ENCODE assay signal across 8 cellular contexts in genomic region chr1:155218854-155219591, GRCh38. TPM values are rescaled to one million over a fixed set of nuclear protein-coding genes. Genes with fewer than 3 reads are reported as not detected.
DNase-seq lines count a peak whose midpoint lies in the region; ATAC-seq and TF ChIP-seq lines count a peak whose summit lies in the region.

No MANE protein-coding gene starts in this region.

- DNase-seq in DMS53 (lab: John Stamatoyannopoulos, UW) (peak; percentile 91), T-helper 17 cell (no peak), esophagus muscularis mucosa (ENCODE audit: extremely low spot score) (no peak), natural killer cell (no peak), activated gamma-delta T cell treated with Interleukin-2 at 50 U/mL for 16 hours (no peak)
- DNase-seq in Jurkat, Clone E6-1 (ENCODE audit: low read depth, low spot score): peak; percentile 70

- WGBS in esophagus muscularis mucosa: 35% methylated on average over 7 of the region's 7 CpGs

- H3K27me3 Mint-ChIP-seq in T-helper 17 cell (no peaks in the 10 kb centered on the region), natural killer cell (ENCODE audit: low read depth in 2 of 2) (no peaks in the 10 kb centered on the region)

- no peak overlapping the region for H3K4me3 Mint-ChIP-seq in T-helper 17 cell
- H3K4me3 Mint-ChIP-seq in natural killer cell: peak overlapping the region; percentile 83

- intact Hi-C loops in esophagus muscularis mucosa (cut with DNase I) (no loop called here), natural killer cell (cut with micrococcal nuclease) (no loop called here)

- peaks cover 5 to 14% (median 12%) of the 10 kb centered on the region in 4 donors for H3K4me1 ChIP-seq in esophagus muscularis mucosa

- ATAC-seq in T-helper 17 cell (no peak), natural killer cell (peak in 2 of 3 donors; percentile 17 to 34), HG03520 (IDR thresholded peaks at IDR 0.05; ENCODE audit: unreplicated experiment) (no peak), GM21737 (IDR thresholded peaks at IDR 0.05; ENCODE audit: unreplicated experiment) (no peak)

- H3K9me3 ChIP-seq in T-helper 17 cell (ENCODE audit: control insufficient read depth, low read length, poor library complexity, severe bottlenecking) (no peaks in the 10 kb centered on the region), esophagus muscularis mucosa (no peaks in the 10 kb centered on the region)

- H3K9me3 Mint-ChIP-seq in natural killer cell: no peaks in the 10 kb centered on the region

- H3K27ac Mint-ChIP-seq in T-helper 17 cell (peak overlapping the region; percentile 86), natural killer cell (peak overlapping the region; percentile 90 to 93)

- no peak overlapping the region for H3K4me3 ChIP-seq in Jurkat, Clone E6-1 (ENCODE audit: low read length)
- peak overlapping the region; percentile 15 to 33 (median 28) for H3K4me3 ChIP-seq in esophagus muscularis mucosa

- no peaks in the 10 kb centered on the region for H3K36me3 Mint-ChIP-seq in T-helper 17 cell (ENCODE audit: low read depth)
- H3K36me3 Mint-ChIP-seq in natural killer cell: no peaks in the 10 kb centered on the region

- no peak for TF ChIP-seq EP300 in esophagus muscularis mucosa (IDR thresholded peaks at IDR 0.05)

- H3K4me1 Mint-ChIP-seq in T-helper 17 cell (peaks cover 27% of the 10 kb centered on the region), natural killer cell (peaks cover 21 to 24% of the 10 kb centered on the region in 2 donors)

- H3K27me3 ChIP-seq in esophagus muscularis mucosa: no peaks in the 10 kb centered on the region

- no peak overlapping the region for H3K27ac ChIP-seq in esophagus muscularis mucosa (replicated peaks in 1 of 4)

- TF ChIP-seq POLR2A in esophagus muscularis mucosa (IDR thresholded peaks at IDR 0.05; ENCODE audit: low read depth): no peak

- no peak for TF ChIP-seq CTCF in esophagus muscularis mucosa (IDR thresholded peaks at IDR 0.05)
- TF ChIP-seq CTCF in natural killer cell (IDR thresholded peaks at IDR 0.05): no peak

- H3K36me3 ChIP-seq in esophagus muscularis mucosa: peaks cover 0 to 17% (median 7%) of the 10 kb centered on the region in 4 donors

RNA-seq across cellular contexts. Expression of gene MTX1, which starts 10.5 kb away (rescaled TPM):
- 75.4 TPM for polyA plus RNA-seq in Jurkat, Clone E6-1 (2012; ENCODE audit: insufficient read depth, insufficient read length)
- 10 to 100 TPM; 20.7 to 28.5 TPM for total RNA-seq in T-helper 17 cell
- total RNA-seq in esophagus muscularis mucosa: 10 to 100 TPM; 34.1 to 52.8 (median 38.0) TPM
- 10 to 100 TPM; 22.3 to 28.5 (median 27.9) TPM for total RNA-seq in natural killer cell

RNA-seq across cellular contexts. Expression of gene THBS3, which starts 11.3 kb away (rescaled TPM):
- 13.8 TPM for polyA plus RNA-seq in Jurkat, Clone E6-1 (2012; ENCODE audit: insufficient read depth, insufficient read length)
- total RNA-seq in T-helper 17 cell: 10 to 100 TPM; 34.6 to 38.4 TPM
- total RNA-seq in esophagus muscularis mucosa: 10 to 100 TPM; 16.2 to 37.4 (median 23.4) TPM
- 10 to 100 TPM; 16.2 to 19.4 (median 18.6) TPM for total RNA-seq in natural killer cell

RNA-seq across cellular contexts. Expression of gene ENTREP3, which starts 36.3 kb away (rescaled TPM):
- 18.4 TPM for polyA plus RNA-seq in Jurkat, Clone E6-1 (2012; ENCODE audit: insufficient read depth, insufficient read length)
- total RNA-seq in T-helper 17 cell (1 to 10 TPM; 8.6 to 9.3 TPM), esophagus muscularis mucosa (10 to 100 TPM; 15.1 to 38.7 (median 22.6) TPM), natural killer cell (1 to 10 TPM; 6.9 to 10.0 (median 8.9) TPM)

RNA-seq across cellular contexts. Expression of gene SCAMP3, which starts 43.1 kb away (rescaled TPM):
- 92.0 TPM for polyA plus RNA-seq in Jurkat, Clone E6-1 (2012; ENCODE audit: insufficient read depth, insufficient read length)
- total RNA-seq in T-helper 17 cell: 10 to 100 TPM; 60.1 to 69.4 TPM
- 10 to 100 TPM; 33.6 to 56.0 (median 43.5) TPM for total RNA-seq in esophagus muscularis mucosa
- 10 to 100 TPM; 59.7 to 72.1 (median 65.0) TPM for total RNA-seq in natural killer cell

RNA-seq across cellular contexts. Expression of gene TRIM46, which starts 45.4 kb away (rescaled TPM):
- 6.9 TPM for polyA plus RNA-seq in Jurkat, Clone E6-1 (2012; ENCODE audit: insufficient read depth, insufficient read length)
- 10 to 100 TPM in 1 of 2 donors, 1 to 10 TPM in 1; 9.8 to 12.7 TPM for total RNA-seq in T-helper 17 cell
- total RNA-seq in esophagus muscularis mucosa: 1 to 10 TPM in 1 of 4 donors, under 1 TPM in 2, not detected in 1; 0.13 to 1.7 (median 0.17) TPM
- total RNA-seq in natural killer cell: 1 to 10 TPM in 2 of 3 donors, under 1 TPM in 1; 0.94 to 4.9 (median 2.5) TPM

Comparison
In these comparisons a context has a peak if more than half of its experiments do, and no peak if none do; other contexts are left out.
1. DNase-seq: peak in DMS53 (single experiment) and Jurkat, Clone E6-1 (single experiment); none in T-helper 17 cell (0 of 3), esophagus muscularis mucosa (single experiment), natural killer cell (single experiment) and activated gamma-delta T cell treated with Interleukin-2 at 50 U/mL for 16 hours (single experiment).
2. ATAC-seq: peak in natural killer cell (2 of 3); none in T-helper 17 cell (single experiment), HG03520 (single experiment) and GM21737 (single experiment).